In genomic region chr1:20632386-20632785, GRCh38 we compare ENCODE assay signal across 12 cellular contexts. TPM values are rescaled to one million over a fixed set of nuclear protein-coding genes. Genes with fewer than 3 reads are reported as not detected.
DNase-seq lines count a peak whose midpoint lies in the region; ATAC-seq, FAIRE-seq and TF ChIP-seq lines count a peak whose summit lies in the region.
"Had no signal": no experiment of that assay in that cellular context is flagged by ENCODE, and none has a peak within 500 bp of the region (broad histone marks: within the 10 kb centered on the region; RNA-seq: fewer than 3 reads in every experiment).

No MANE protein-coding gene starts in this region.

- H3K9me3 Mint-ChIP-seq in Caco-2 (ENCODE audit: unreplicated experiment): no peaks in the 10 kb centered on the region
- peaks cover 1 to 4% (median 1%) of the 10 kb centered on the region in 3 donors for H3K9me3 Mint-ChIP-seq in IgD-negative memory B cell
- H3K9me3 Mint-ChIP-seq in astrocyte (ENCODE audit: unreplicated experiment): no peaks in the 10 kb centered on the region
- no peaks in the 10 kb centered on the region for H3K9me3 Mint-ChIP-seq in nephron

- TF ChIP-seq CTCF in Caco-2 (IDR thresholded peaks at IDR 0.05; ENCODE audit: insufficient read depth in 1 of 2, low read depth in 1 of 2, low read length in 1 of 2, severe bottlenecking in 1 of 2, unreplicated experiment in 1 of 2) (no peak), astrocyte (IDR thresholded peaks at IDR 0.05; ENCODE audit: insufficient read depth, low read depth, low read length) (no peak), nephron (IDR thresholded peaks at IDR 0.05; ENCODE audit: unreplicated experiment in 3 of 3) (no peak)

- no peak overlapping the region for H3K9ac ChIP-seq in astrocyte (ENCODE audit: low read length)

- peak overlapping the region; percentile 56 for H3K27ac Mint-ChIP-seq in Caco-2 (ENCODE audit: unreplicated experiment)
- H3K27ac Mint-ChIP-seq in IgD-negative memory B cell: peak overlapping the region in 2 of 3 donors; percentile 81 to 86
- H3K27ac Mint-ChIP-seq in astrocyte (ENCODE audit: unreplicated experiment): no peak overlapping the region
- H3K27ac Mint-ChIP-seq in nephron: peak overlapping the region; percentile 80 to 95 (median 84)

- intact Hi-C loops in Caco-2 (cut with micrococcal nuclease; ENCODE audit: unreplicated experiment): loop anchor here (2.0 to 5.0 kb wide), 2 partner anchors 58 to 95 kb away; no protein-coding TSS in a partner anchor

- H3K79me2 ChIP-seq in astrocyte (ENCODE audit: insufficient read depth, low read length): peaks cover 9% of the 10 kb centered on the region

- no TSS peak for BruUV-seq in Caco-2 (replicated peaks; lab: Mats Ljungman, UMichigan)

- H4K20me1 ChIP-seq in astrocyte (ENCODE audit: insufficient read depth, low read length): peaks cover 21% of the 10 kb centered on the region

- H3K4me2 ChIP-seq in astrocyte (ENCODE audit: low read length): no peak overlapping the region

- H3K36me3 Mint-ChIP-seq in Caco-2 (ENCODE audit: insufficient read depth, unreplicated experiment) (no peaks in the 10 kb centered on the region), IgD-negative memory B cell (no peaks in the 10 kb centered on the region), astrocyte (ENCODE audit: low read depth, unreplicated experiment) (peaks cover 5% of the 10 kb centered on the region), nephron (ENCODE audit: low read depth) (peaks cover 7% of the 10 kb centered on the region)

- CTCF ChIA-PET in Caco-2 (lab: Charles Lee): interaction anchor here (0.7 to 3.8 kb wide), 2 partner anchors 58 to 94 kb away, joined by 3 to 41 read pairs; no protein-coding TSS in a partner anchor

- H3K27me3 Mint-ChIP-seq in Caco-2 (ENCODE audit: insufficient read depth, unreplicated experiment) (no peaks in the 10 kb centered on the region), IgD-negative memory B cell (peaks cover 2% of the 10 kb centered on the region), astrocyte (ENCODE audit: low read depth, unreplicated experiment) (no peaks in the 10 kb centered on the region), nephron (ENCODE audit: low read depth) (no peaks in the 10 kb centered on the region)

- no peak overlapping the region for H3K4me3 ChIP-seq in Caco-2 (ENCODE audit: low read depth, low read length)
- H3K4me3 ChIP-seq in astrocyte (ENCODE audit: insufficient read depth, low read depth, low read length): no peak overlapping the region

- ATAC-seq in HG03457 (IDR thresholded peaks at IDR 0.05; ENCODE audit: unreplicated experiment): no peak

- H3K27me3 ChIP-seq in Caco-2 (replicated peaks; ENCODE audit: control insufficient read depth, insufficient read depth, low read length) (no peaks in the 10 kb centered on the region), astrocyte (ENCODE audit: insufficient read depth, low read length) (peaks cover 2% of the 10 kb centered on the region)

- FAIRE-seq in astrocyte (lab: Jason Lieb, UNC): no peak
- FAIRE-seq: H54 had no signal

- H2AFZ ChIP-seq in astrocyte (ENCODE audit: low read depth, low read length): no peak overlapping the region

- peaks cover 9% of the 10 kb centered on the region for H3K4me1 Mint-ChIP-seq in Caco-2 (ENCODE audit: low read depth, unreplicated experiment)
- peaks cover 7 to 9% (median 8%) of the 10 kb centered on the region in 3 donors for H3K4me1 Mint-ChIP-seq in IgD-negative memory B cell
- no peaks in the 10 kb centered on the region for H3K4me1 Mint-ChIP-seq in astrocyte (ENCODE audit: low read depth, unreplicated experiment)
- peaks cover 30% of the 10 kb centered on the region for H3K4me1 Mint-ChIP-seq in nephron

- H3K36me3 ChIP-seq in Caco-2 (ENCODE audit: control insufficient read depth, insufficient read depth, low read length) (no peaks in the 10 kb centered on the region), astrocyte (ENCODE audit: insufficient read depth, low read length) (no peaks in the 10 kb centered on the region)

- POLR2A ChIA-PET in Caco-2 (lab: Charles Lee): interaction anchor here (0.6 kb wide), 1 partner anchor 486 kb away, joined by 6 read pairs; no protein-coding TSS in a partner anchor

- H3K4me1 ChIP-seq in Caco-2 (peaks cover 20% of the 10 kb centered on the region), astrocyte (ENCODE audit: insufficient read depth, low read length) (peaks cover 9% of the 10 kb centered on the region)

- peak overlapping the region; percentile 83 for H3K4me3 Mint-ChIP-seq in Caco-2 (ENCODE audit: unreplicated experiment)
- peak overlapping the region; percentile 75 to 85 (median 80) for H3K4me3 Mint-ChIP-seq in IgD-negative memory B cell
- peak overlapping the region; percentile 76 for H3K4me3 Mint-ChIP-seq in astrocyte (ENCODE audit: unreplicated experiment)
- H3K4me3 Mint-ChIP-seq in nephron: peak overlapping the region; percentile 79 to 92 (median 87)

- DNase-seq in Caco-2 (peak; percentile 47 to 71), astrocyte (ENCODE audit: low read depth) (no peak), NCI-H345 treated with DMSO at 0.1 percent for 48 hours (lab: John Stamatoyannopoulos, UW; ENCODE audit: unreplicated experiment) (no peak), NCI-H748 (lab: John Stamatoyannopoulos, UW; ENCODE audit: unreplicated experiment) (no peak)
- DNase-seq: left ventricle myocardium inferior; Right ventricle myocardium superior; stimulated activated naive CD4-positive, alpha-beta T cell treated with Interleukin-2 at 50 U/mL for 16 hours had no signal

- H3K9me3 ChIP-seq in Caco-2 (no peaks in the 10 kb centered on the region), astrocyte (ENCODE audit: insufficient read depth, low read depth, low read length) (no peaks in the 10 kb centered on the region)
- H3K9me3 ChIP-seq: left ventricle myocardium inferior had no signal

- H3K27ac ChIP-seq in astrocyte (ENCODE audit: low read depth, low read length): no peak overlapping the region
- H3K27ac ChIP-seq: HL-60 had no signal

RNA-seq across cellular contexts. Expression of gene PINK1, which starts 0.9 kb away (rescaled TPM):
- total RNA-seq in Caco-2 (2022) (18.4 and 23.2 TPM in 2 replicates), astrocyte (25.0 and 25.6 TPM in 2 replicates)
- polyA plus RNA-seq in IgD-negative memory B cell: 9.6 TPM

RNA-seq across cellular contexts. Expression of gene DDOST, which starts 28.8 kb away (rescaled TPM):
- 332 and 339 TPM in 2 replicates for total RNA-seq in Caco-2 (2022)
- 209 TPM for polyA plus RNA-seq in IgD-negative memory B cell
- 327 and 331 TPM in 2 replicates for total RNA-seq in astrocyte

RNA-seq across cellular contexts. Expression of gene CDA, which starts 43.5 kb away (rescaled TPM):
- total RNA-seq in Caco-2 (2022) (0.95 TPM in 1 of 2 replicates, not detected in the other), astrocyte (not detected in 2 replicates)
- 0.73 TPM for polyA plus RNA-seq in IgD-negative memory B cell

Comparison
In these comparisons a context has a peak if more than half of its experiments do, and no peak if none do; other contexts are left out.
1. DNase-seq: peak in Caco-2 (2 of 2); none in astrocyte (single experiment), NCI-H345 treated with DMSO at 0.1 percent for 48 hours (single experiment) and NCI-H748 (single experiment).
2. Peak in every context shown above with its lines, with median percentiles within 50 percentile points of each other: H3K4me3 Mint-ChIP-seq.